19 cellular contexts compared by ENCODE assay signal in the genomic region with DNA sequence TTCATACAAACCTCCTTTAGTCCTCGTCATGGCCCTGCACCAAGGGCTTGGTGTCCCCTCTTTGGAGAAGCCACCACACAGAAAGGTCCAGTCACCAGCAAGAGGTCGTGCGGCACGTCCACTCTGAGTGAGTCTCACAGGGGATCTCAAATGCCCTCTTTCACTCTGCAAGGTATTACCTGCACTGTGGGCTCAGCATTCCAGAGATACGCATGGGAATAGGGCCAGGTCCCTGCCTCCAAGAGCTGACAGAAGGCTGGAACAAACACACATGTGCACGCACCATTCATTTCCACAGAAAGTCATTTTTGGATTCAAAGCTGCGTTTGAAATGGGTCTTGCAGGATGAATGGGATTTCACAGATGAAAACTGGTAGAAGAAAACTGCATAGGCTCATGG. TPM values are rescaled to one million over a fixed set of nuclear protein-coding genes. Genes with fewer than 3 reads are reported as not detected.
DNase-seq lines count a peak whose midpoint lies in the region; FAIRE-seq and TF ChIP-seq lines count a peak whose summit lies in the region.
"Had no signal": no experiment of that assay in that cellular context is flagged by ENCODE, and none has a peak within 500 bp of the region (broad histone marks: within the 10 kb centered on the region; RNA-seq: fewer than 3 reads in every experiment).

No MANE protein-coding gene starts in this region.

- peak overlapping the region; percentile 7 for H3K18ac ChIP-seq in neuronal stem cell (ENCODE audit: low read length)

- no peak overlapping the region for H3K14ac ChIP-seq in neuronal stem cell (ENCODE audit: low read length)

- no peak overlapping the region for H2BK120ac ChIP-seq in neuronal stem cell (ENCODE audit: low read depth, low read length)

- intact Hi-C loops in uterus (cut with DNase I; ENCODE audit: low total_unique reads) = no loop called here

- DNase-seq in cardiac muscle cell (ENCODE audit: low read depth in 1 of 2, low spot score in 1 of 2) (no peak), right atrium auricular region (ENCODE audit: low spot score) (no peak), neuronal stem cell (ENCODE audit: low spot score) (no peak), uterus (no peak), D721Med (ENCODE audit: insufficient read length, low spot score) (no peak), NCI-H510A (lab: John Stamatoyannopoulos, UW) (no peak)
- DNase-seq: BE2C; Caco-2; CD4-positive, CD25-positive, alpha-beta regulatory T cell; HCEC 1CT; NCI-H1417 treated with DMSO at 0.1 percent for 48 hours; NCI-H1930; NCI-H226; NCI-H526; PC-3; RPMI8226 had no signal

- H3K9me3 ChIP-seq in cardiac muscle cell (ENCODE audit: low read depth) (no peaks in the 10 kb centered on the region), right atrium auricular region (no peaks in the 10 kb centered on the region), neuronal stem cell (replicated peaks in 1 of 2; ENCODE audit: control insufficient read depth in 2 of 2, insufficient read depth in 1 of 2, low read depth in 1 of 2, low read length in 2 of 2) (no peaks in the 10 kb centered on the region), uterus (no peaks in the 10 kb centered on the region)
- H3K9me3 ChIP-seq: BE2C, Caco-2 had no signal

- H4K91ac ChIP-seq in neuronal stem cell (ENCODE audit: low read depth, low read length, poor library complexity) = no peak overlapping the region

- no peak overlapping the region for H3K9ac ChIP-seq in neuronal stem cell (ENCODE audit: low read depth, low read length, poor library complexity)

- H2AFZ ChIP-seq in neuronal stem cell (ENCODE audit: low read length) = no peak overlapping the region

- no peaks in the 10 kb centered on the region for H3K79me1 ChIP-seq in neuronal stem cell (ENCODE audit: low read depth, low read length)

- H2BK5ac ChIP-seq in neuronal stem cell (ENCODE audit: low read length) = no peak overlapping the region

- H3K23ac ChIP-seq in neuronal stem cell (ENCODE audit: low read depth, low read length, poor library complexity) = no peak overlapping the region

- H3K27me3 ChIP-seq in cardiac muscle cell (no peaks in the 10 kb centered on the region), right atrium auricular region (no peaks in the 10 kb centered on the region), neuronal stem cell (ENCODE audit: control insufficient read depth in 3 of 3, insufficient read depth in 3 of 3, low read depth in 1 of 3, low read length in 3 of 3) (no peaks in the 10 kb centered on the region), uterus (no peaks in the 10 kb centered on the region)
- H3K27me3 ChIP-seq: BE2C had no signal

- TF ChIP-seq POLR2A in uterus (IDR thresholded peaks at IDR 0.05) = no peak

- TF ChIP-seq CTCF in cardiac muscle cell (IDR thresholded peaks at IDR 0.05; ENCODE audit: low read depth, low read length) (no peak), right atrium auricular region (IDR thresholded peaks at IDR 0.05) (no peak), uterus (IDR thresholded peaks at IDR 0.05) (no peak), D721Med (IDR thresholded peaks at IDR 0.05; ENCODE audit: insufficient read depth, missing control alignments) (no peak)

- H4K8ac ChIP-seq in neuronal stem cell (ENCODE audit: low read depth, low read length) = no peak overlapping the region

- no peak for FAIRE-seq in D721Med (lab: Jason Lieb, UNC)
- FAIRE-seq: GM12878 had no signal

- H2BK15ac ChIP-seq in neuronal stem cell (ENCODE audit: low read length) = no peak overlapping the region

- no peaks in the 10 kb centered on the region for H3K36me3 ChIP-seq in cardiac muscle cell
- H3K36me3 ChIP-seq in right atrium auricular region = no peaks in the 10 kb centered on the region
- H3K36me3 ChIP-seq in neuronal stem cell (replicated peaks in 1 of 2; ENCODE audit: control insufficient read depth in 2 of 2, insufficient read depth in 2 of 2, low read length in 2 of 2) = no peaks in the 10 kb centered on the region
- H3K36me3 ChIP-seq in uterus = no peaks in the 10 kb centered on the region
- H3K36me3 ChIP-seq: BE2C had no signal

- H3K4me1 ChIP-seq in cardiac muscle cell (ENCODE audit: low read depth) (peaks cover 32% of the 10 kb centered on the region), right atrium auricular region (peaks cover 0 to 46% of the 10 kb centered on the region in 2 donors), neuronal stem cell (ENCODE audit: control insufficient read depth in 2 of 2, insufficient read depth in 1 of 2, low read depth in 1 of 2, low read length in 2 of 2) (peaks cover 6% of the 10 kb centered on the region in 2 donors), uterus (peaks cover 3 to 8% of the 10 kb centered on the region in 2 donors)
- H3K4me1 ChIP-seq: BE2C had no signal

- no peak overlapping the region for H2BK12ac ChIP-seq in neuronal stem cell (ENCODE audit: low read length)

- no peak overlapping the region for H2AK5ac ChIP-seq in neuronal stem cell (ENCODE audit: low read depth, low read length)

- H3K4me2 ChIP-seq in neuronal stem cell (ENCODE audit: insufficient read depth, low read length, poor library complexity, severe bottlenecking) = no peak overlapping the region

- H3K4me3 ChIP-seq in cardiac muscle cell = no peak overlapping the region
- H3K4me3 ChIP-seq in right atrium auricular region = no peak overlapping the region
- H3K4me3 ChIP-seq in neuronal stem cell (ENCODE audit: low read length in 2 of 2) = no peak overlapping the region
- no peak overlapping the region for H3K4me3 ChIP-seq in uterus
- H3K4me3 ChIP-seq: GM12878 had no signal

- H3K27ac ChIP-seq in cardiac muscle cell = peak overlapping the region; percentile 85
- H3K27ac ChIP-seq in right atrium auricular region = no peak overlapping the region
- H3K27ac ChIP-seq in cingulate gyrus (ENCODE audit: low read depth, low read length) = peak overlapping the region; percentile 72
- no peak overlapping the region for H3K27ac ChIP-seq in neuronal stem cell (replicated peaks; ENCODE audit: low read length)
- peak overlapping the region; percentile 78 to 91 for H3K27ac ChIP-seq in uterus
- H3K27ac ChIP-seq: HL-60 had no signal

- WGBS in neuronal stem cell (ENCODE audit: extremely low coverage in 2 of 2, insufficient read length in 2 of 2, insufficient replicate concordance in 1 of 2), 2 donors = no CpG with 5 or more reads among the region's 7 CpGs

- no peak overlapping the region for H3K4ac ChIP-seq in neuronal stem cell (ENCODE audit: low read length)

RNA-seq across cellular contexts. Expression of a gene that starts 50.4 kb away (rescaled TPM):
- total RNA-seq in cardiac muscle cell (76.2 and 93.9 TPM in 2 replicates), right atrium auricular region (100 to 1,000 TPM in 1 of 2 donors, 10 to 100 TPM in 1; 86.9 to 110 TPM), uterus (100 to 1,000 TPM in 3 of 4 donors, 10 to 100 TPM in 1; 72.4 to 191 (median 136) TPM)
- polyA plus RNA-seq in cardiac muscle cell = 66.6 and 69.4 TPM in 2 replicates
- 57.3 TPM for polyA plus RNA-seq in neuronal stem cell (2013, experiment 1 of 2)
- 58.1 TPM for polyA plus RNA-seq in neuronal stem cell (2013, experiment 2 of 2)
- total RNA-seq: CD4-positive, CD25-positive, alpha-beta regulatory T cell had no signal

Comparison
In these comparisons a context has a peak if more than half of its experiments do, and no peak if none do; other contexts are left out.
1. H3K27ac ChIP-seq: peak in cardiac muscle cell (single experiment), cingulate gyrus (single experiment) and uterus (2 of 2); none in right atrium auricular region (0 of 2) and neuronal stem cell (single experiment).